23 cellular contexts compared by ENCODE assay signal in the genomic region with DNA sequence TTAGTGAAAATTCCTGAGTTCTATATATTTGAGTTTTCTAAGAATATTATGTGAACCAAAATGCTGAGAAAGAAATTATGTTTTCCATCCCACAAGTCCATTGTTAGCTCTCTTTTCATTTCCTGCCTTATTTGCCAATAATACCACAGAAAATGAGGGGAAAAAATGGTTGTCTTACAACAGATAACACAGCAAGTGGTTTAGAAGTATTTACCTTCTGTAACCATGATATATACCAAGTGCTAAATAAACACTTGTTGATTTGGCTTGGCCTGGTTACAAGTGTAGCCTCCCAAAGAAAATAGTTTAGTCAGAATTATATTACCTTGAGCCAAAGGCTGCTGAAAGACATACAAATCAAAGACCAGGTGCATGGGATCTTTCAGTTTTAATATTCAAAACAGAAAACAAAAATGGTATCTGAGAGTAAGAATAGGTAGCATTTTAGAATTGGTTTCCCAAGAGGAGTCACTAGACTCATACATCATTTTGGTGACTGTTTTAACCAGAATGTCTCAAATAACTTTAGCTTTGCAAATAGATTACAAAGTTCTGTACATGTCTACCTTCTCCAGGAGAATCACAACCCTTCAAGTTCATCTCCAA.
"Had no signal": no experiment of that assay in that cellular context is flagged by ENCODE, and none has a peak within 500 bp of the region (broad histone marks: within the 10 kb centered on the region; RNA-seq: fewer than 3 reads in every experiment).

No MANE protein-coding gene starts in this region.

- ATAC-seq: activated naive CD8-positive, alpha-beta T cell treated with anti-CD3 and anti-CD28 coated beads, Interleukin-2, amount 50 U/mL, for 24 hours; activated T-cell treated with anti-CD3 and anti-CD28 coated beads, Interleukin-2, amount 50 U/mL, for 72 hours; foreskin keratinocyte; naive thymus-derived CD8-positive, alpha-beta T cell; right lobe of liver had no signal

- H3K9me3 Mint-ChIP-seq: activated naive CD4-positive, alpha-beta T cell treated with anti-CD3 and anti-CD28 coated beads, Interleukin-2, amount 10 ng/mL, durations not matched to agents 7 days and 5 days had no signal

- H3K4me1 ChIP-seq: left ventricle myocardium inferior, neural progenitor cell, right lobe of liver, tibial artery had no signal

- H3K4me2 ChIP-seq: neural progenitor cell had no signal

- H3K4me3 Mint-ChIP-seq: activated CD4-positive, alpha-beta memory T cell treated with anti-CD3 and anti-CD28 coated beads for 36 hours; activated naive CD4-positive, alpha-beta T cell treated with anti-CD3 and anti-CD28 coated beads, Interleukin-2, amount 10 ng/mL, durations not matched to agents 7 days and 5 days; activated naive CD8-positive, alpha-beta T cell treated with anti-CD3 and anti-CD28 coated beads, Interleukin-2, amount 50 U/mL, for 24 hours; activated T-cell treated with anti-CD3 and anti-CD28 coated beads, Interleukin-2, amount 50 U/mL, for 72 hours; brain; dendritic cell treated with granulocyte-macrophage colony-stimulating factor and Interleukin-4, amounts not matched to agents 40 ng/mL and 50 ng/mL, for 4 days; mesothelial cell of epicardium; naive thymus-derived CD8-positive, alpha-beta T cell; neural progenitor cell; stimulated activated naive CD8-positive, alpha-beta T cell treated with anti-CD3 and anti-CD28 coated beads, Interleukin-15, Interleukin-2, amounts not matched to agents 100 ng/mL and 50 ng/mL, for 24 hours had no signal

- H2AFZ ChIP-seq: neural progenitor cell had no signal

- H3K4me3 ChIP-seq: left ventricle myocardium inferior, neural progenitor cell, right lobe of liver, skin epidermis, tibial artery had no signal

- H3K36me3 Mint-ChIP-seq: activated CD4-positive, alpha-beta memory T cell treated with anti-CD3 and anti-CD28 coated beads for 36 hours; activated naive CD4-positive, alpha-beta T cell treated with anti-CD3 and anti-CD28 coated beads, Interleukin-2, amount 10 ng/mL, durations not matched to agents 7 days and 5 days; brain; mesothelial cell of epicardium; naive thymus-derived CD8-positive, alpha-beta T cell; neural progenitor cell had no signal

- H3K27me3 Mint-ChIP-seq: activated naive CD4-positive, alpha-beta T cell treated with anti-CD3 and anti-CD28 coated beads, Interleukin-2, amount 10 ng/mL, durations not matched to agents 7 days and 5 days; dendritic cell treated with granulocyte-macrophage colony-stimulating factor and Interleukin-4, amounts not matched to agents 40 ng/mL and 50 ng/mL, for 4 days had no signal

- H3K9ac ChIP-seq: neural progenitor cell had no signal

- H3K27ac Mint-ChIP-seq: activated CD4-positive, alpha-beta memory T cell treated with anti-CD3 and anti-CD28 coated beads for 36 hours; activated naive CD4-positive, alpha-beta T cell treated with anti-CD3 and anti-CD28 coated beads, Interleukin-2, amount 10 ng/mL, durations not matched to agents 7 days and 5 days; activated naive CD8-positive, alpha-beta T cell treated with anti-CD3 and anti-CD28 coated beads, Interleukin-2, amount 50 U/mL, for 24 hours; activated T-cell treated with anti-CD3 and anti-CD28 coated beads, Interleukin-2, amount 50 U/mL, for 72 hours; brain; dendritic cell treated with granulocyte-macrophage colony-stimulating factor and Interleukin-4, amounts not matched to agents 40 ng/mL and 50 ng/mL, for 4 days; mesothelial cell of epicardium; naive thymus-derived CD8-positive, alpha-beta T cell; neural progenitor cell; stimulated activated naive CD8-positive, alpha-beta T cell treated with anti-CD3 and anti-CD28 coated beads, Interleukin-15, Interleukin-2, amounts not matched to agents 100 ng/mL and 50 ng/mL, for 24 hours had no signal

- H3K27me3 ChIP-seq: foreskin keratinocyte, neural progenitor cell, right lobe of liver, tibial artery had no signal

- H3K27ac ChIP-seq: foreskin keratinocyte, left ventricle myocardium inferior, neural progenitor cell, right lobe of liver, tibial artery had no signal

- H3K4me1 Mint-ChIP-seq: activated naive CD4-positive, alpha-beta T cell treated with anti-CD3 and anti-CD28 coated beads, Interleukin-2, amount 10 ng/mL, durations not matched to agents 7 days and 5 days; activated naive CD8-positive, alpha-beta T cell treated with anti-CD3 and anti-CD28 coated beads, Interleukin-2, amount 50 U/mL, for 24 hours; naive thymus-derived CD8-positive, alpha-beta T cell had no signal

- H3K36me3 ChIP-seq: left ventricle myocardium inferior, neural progenitor cell, right lobe of liver, tibial artery had no signal

- H3K9me3 ChIP-seq: right lobe of liver had no signal

- DNase-seq: activated CD4-positive, alpha-beta memory T cell treated with anti-CD3 and anti-CD28 coated beads for 36 hours; activated CD4-positive, alpha-beta T cell treated with anti-CD3 and anti-CD28 coated beads for 48 hours; activated effector memory CD4-positive, alpha-beta T cell treated with Interleukin-2 at 50 U/mL for 16 hours; activated naive CD4-positive, alpha-beta T cell treated with anti-CD3 and anti-CD28 coated beads, Interleukin-2, amount 10 ng/mL, durations not matched to agents 7 days and 5 days; activated naive CD8-positive, alpha-beta T cell treated with anti-CD3 and anti-CD28 coated beads, Interleukin-2, amount 50 U/mL, for 24 hours; activated T-cell treated with anti-CD3 and anti-CD28 coated beads, Interleukin-2, amount 50 U/mL, for 72 hours; effector CD4-positive, alpha-beta T cell; erythroblast; foreskin keratinocyte; hippocampal formation; kidney glomerular epithelial cell; left ventricle myocardium inferior; naive thymus-derived CD8-positive, alpha-beta T cell; posterior cingulate gyrus; right lobe of liver; stimulated activated CD4-positive, alpha-beta T cell treated with anti-CD3 and anti-CD28 coated beads, Interleukin-1b, Interleukin-23, amount 100 ng/mL, for 48 hours; tibial artery had no signal
